In genomic region chr5:67969631-67970030, GRCh38 we compare ENCODE assay signal across 24 cellular contexts.
"Had no signal": no experiment of that assay in that cellular context is flagged by ENCODE, and none has a peak within 500 bp of the region (broad histone marks: within the 10 kb centered on the region; RNA-seq: fewer than 3 reads in every experiment).

No MANE protein-coding gene starts in this region.

- ATAC-seq: activated CD4-positive, alpha-beta T cell treated with anti-CD3 and anti-CD28 coated beads for 36 hours; activated naive CD8-positive, alpha-beta T cell treated with anti-CD3 and anti-CD28 coated beads, Interleukin-2, amount 50 U/mL, for 24 hours; heart right ventricle; left ventricle myocardium superior; stimulated activated memory B cell treated with anti-CD40 and anti-IgM and Interleukin-4, amounts not matched to agents 10 μg/mL and 1 μg/mL and 100 μg/mL, for 72 hours; stimulated activated naive CD8-positive, alpha-beta T cell treated with anti-CD3 and anti-CD28 coated beads, Interleukin-15, amount 100 ng/mL, for 72 hours; upper lobe of right lung had no signal

- H3K27ac ChIP-seq: cardiac muscle cell, colonic mucosa, heart right ventricle, sigmoid colon, SK-N-MC, upper lobe of right lung had no signal

- H3K4me1 Mint-ChIP-seq: activated CD4-positive, alpha-beta T cell treated with anti-CD3 and anti-CD28 coated beads for 36 hours; activated naive CD4-positive, alpha-beta T cell treated with anti-CD3 and anti-CD28 coated beads, Interleukin-2, amount 50 U/mL, for 24 hours; activated naive CD8-positive, alpha-beta T cell treated with anti-CD3 and anti-CD28 coated beads, Interleukin-2, amount 50 U/mL, for 24 hours; stimulated activated memory B cell treated with anti-CD40 and anti-IgM and Interleukin-4, amounts not matched to agents 10 μg/mL and 1 μg/mL and 100 μg/mL, for 72 hours; stimulated activated naive CD8-positive, alpha-beta T cell treated with anti-CD3 and anti-CD28 coated beads, Interleukin-15, amount 100 ng/mL, for 72 hours had no signal

- H3K4me3 ChIP-seq: cardiac muscle cell, colonic mucosa, heart right ventricle, sigmoid colon, SK-N-MC, upper lobe of right lung had no signal

- H3K9me3 Mint-ChIP-seq: activated naive CD4-positive, alpha-beta T cell treated with anti-CD3 and anti-CD28 coated beads, Interleukin-2, amount 50 U/mL, for 24 hours; activated naive CD8-positive, alpha-beta T cell treated with anti-CD3 and anti-CD28 coated beads, Interleukin-2, amount 50 U/mL, for 24 hours; nephron; stimulated activated memory B cell treated with anti-CD40 and anti-IgM and Interleukin-4, amounts not matched to agents 10 μg/mL and 1 μg/mL and 100 μg/mL, for 72 hours; stimulated activated naive CD8-positive, alpha-beta T cell treated with anti-CD3 and anti-CD28 coated beads, Interleukin-15, amount 100 ng/mL, for 72 hours had no signal

- H3K36me3 Mint-ChIP-seq: activated naive CD4-positive, alpha-beta T cell treated with anti-CD3 and anti-CD28 coated beads, Interleukin-2, amount 50 U/mL, for 24 hours; stimulated activated memory B cell treated with anti-CD40 and anti-IgM and Interleukin-4, amounts not matched to agents 10 μg/mL and 1 μg/mL and 100 μg/mL, for 72 hours had no signal

- H3K27ac Mint-ChIP-seq: activated CD4-positive, alpha-beta T cell treated with anti-CD3 and anti-CD28 coated beads for 36 hours; activated naive CD4-positive, alpha-beta T cell treated with anti-CD3 and anti-CD28 coated beads, Interleukin-2, amount 50 U/mL, for 24 hours; activated naive CD8-positive, alpha-beta T cell treated with anti-CD3 and anti-CD28 coated beads, Interleukin-2, amount 50 U/mL, for 24 hours; nephron; stimulated activated memory B cell treated with anti-CD40 and anti-IgM and Interleukin-4, amounts not matched to agents 10 μg/mL and 1 μg/mL and 100 μg/mL, for 72 hours; stimulated activated naive CD8-positive, alpha-beta T cell treated with anti-CD3 and anti-CD28 coated beads, Interleukin-15, amount 100 ng/mL, for 72 hours had no signal

- H3K27me3 ChIP-seq: cardiac muscle cell, colonic mucosa, heart right ventricle, sigmoid colon, upper lobe of right lung had no signal

- DNase-seq: activated CD4-positive, alpha-beta T cell treated with anti-CD3 and anti-CD28 coated beads for 36 hours; activated CD4-positive, CD25-positive, alpha-beta regulatory T cell; activated naive CD8-positive, alpha-beta T cell treated with anti-CD3 and anti-CD28 coated beads, Interleukin-2, amount 50 U/mL, for 24 hours; amygdala; cerebellar nuclear complex; colonic mucosa; effector CD8-positive, alpha-beta T cell; foreskin melanocyte; heart right ventricle; left ventricle myocardium superior; occipital lobe; sigmoid colon; small intestine; stimulated activated CD4-positive, alpha-beta T cell treated with anti-CD3 and anti-CD28 coated beads, Interleukin-1b, Interleukin-23, amount 100 ng/mL, for 48 hours; stimulated activated CD4-positive, alpha-beta T cell treated with anti-CD3 and anti-CD28 coated beads, Interleukin-4, amount 100 ng/mL, for 4 hours; stimulated activated CD8-positive, alpha-beta memory T cell treated with anti-CD3 and anti-CD28 coated beads, Interleukin-4, amount 100 ng/mL, for 48 hours; stimulated activated naive CD8-positive, alpha-beta T cell treated with anti-CD3 and anti-CD28 coated beads, Interleukin-15, amount 100 ng/mL, for 72 hours; substantia nigra; upper lobe of right lung had no signal

- H3K4me3 Mint-ChIP-seq: activated CD4-positive, alpha-beta T cell treated with anti-CD3 and anti-CD28 coated beads for 36 hours; activated naive CD4-positive, alpha-beta T cell treated with anti-CD3 and anti-CD28 coated beads, Interleukin-2, amount 50 U/mL, for 24 hours; activated naive CD8-positive, alpha-beta T cell treated with anti-CD3 and anti-CD28 coated beads, Interleukin-2, amount 50 U/mL, for 24 hours; nephron; stimulated activated memory B cell treated with anti-CD40 and anti-IgM and Interleukin-4, amounts not matched to agents 10 μg/mL and 1 μg/mL and 100 μg/mL, for 72 hours; stimulated activated naive CD8-positive, alpha-beta T cell treated with anti-CD3 and anti-CD28 coated beads, Interleukin-15, amount 100 ng/mL, for 72 hours had no signal

- H3K36me3 ChIP-seq: cardiac muscle cell, colonic mucosa, heart right ventricle, sigmoid colon, upper lobe of right lung had no signal

- H3K9me3 ChIP-seq: colonic mucosa, heart right ventricle, sigmoid colon, upper lobe of right lung had no signal

- H3K27me3 Mint-ChIP-seq: activated CD4-positive, alpha-beta T cell treated with anti-CD3 and anti-CD28 coated beads for 36 hours; activated naive CD4-positive, alpha-beta T cell treated with anti-CD3 and anti-CD28 coated beads, Interleukin-2, amount 50 U/mL, for 24 hours; activated naive CD8-positive, alpha-beta T cell treated with anti-CD3 and anti-CD28 coated beads, Interleukin-2, amount 50 U/mL, for 24 hours; stimulated activated naive CD8-positive, alpha-beta T cell treated with anti-CD3 and anti-CD28 coated beads, Interleukin-15, amount 100 ng/mL, for 72 hours had no signal
